In genomic region chr7:130351664-130352015, GRCh38 we compare ENCODE assay signal across 12 cellular contexts. TPM values are rescaled to one million over a fixed set of nuclear protein-coding genes. Genes with fewer than 3 reads are reported as not detected.
DNase-seq lines count a peak whose midpoint lies in the region; ATAC-seq and TF ChIP-seq lines count a peak whose summit lies in the region.
"Had no signal": no experiment of that assay in that cellular context is flagged by ENCODE, and none has a peak within 500 bp of the region (broad histone marks: within the 10 kb centered on the region; RNA-seq: fewer than 3 reads in every experiment).

No MANE protein-coding gene starts in this region.

- POLR2A ChIA-PET in activated CD4-positive, alpha-beta T cell treated with anti-CD3 and anti-CD28 coated beads, Interleukin-2, amount 10 ng/mL, durations not matched to agents 7 days and 5 days (lab: Charles Lee) = no interaction called here

- CTCF ChIA-PET in activated CD4-positive, alpha-beta T cell treated with anti-CD3 and anti-CD28 coated beads, Interleukin-2, amount 10 ng/mL, durations not matched to agents 7 days and 5 days (lab: Charles Lee) = no interaction called here

- peaks cover 17% of the 10 kb centered on the region for H3K4me1 Mint-ChIP-seq in activated CD4-positive, alpha-beta T cell treated with anti-CD3 and anti-CD28 coated beads, Interleukin-2, amount 10 ng/mL, durations not matched to agents 24 days and 14 days
- peaks cover 13% of the 10 kb centered on the region for H3K4me1 Mint-ChIP-seq in activated CD4-positive, alpha-beta T cell treated with anti-CD3 and anti-CD28 coated beads, Interleukin-2, amount 10 ng/mL, durations not matched to agents 7 days and 5 days
- H3K4me1 Mint-ChIP-seq in nephron = peaks cover 84% of the 10 kb centered on the region

- no peak overlapping the region for H3K4me3 ChIP-seq in upper lobe of right lung
- H3K4me3 ChIP-seq: K562, prostate gland had no signal

- ATAC-seq in upper lobe of right lung = no peak
- no peak for ATAC-seq in HG03196 (IDR thresholded peaks at IDR 0.05; ENCODE audit: unreplicated experiment)
- ATAC-seq in HG02885 (IDR thresholded peaks at IDR 0.05; ENCODE audit: poor library complexity, unreplicated experiment) = no peak
- ATAC-seq in HG02884 (IDR thresholded peaks at IDR 0.05; ENCODE audit: unreplicated experiment) = no peak
- ATAC-seq: K562 had no signal

- no peaks in the 10 kb centered on the region for H3K9me3 Mint-ChIP-seq in activated CD4-positive, alpha-beta T cell treated with anti-CD3 and anti-CD28 coated beads, Interleukin-2, amount 10 ng/mL, durations not matched to agents 24 days and 14 days
- H3K9me3 Mint-ChIP-seq in activated CD4-positive, alpha-beta T cell treated with anti-CD3 and anti-CD28 coated beads, Interleukin-2, amount 10 ng/mL, durations not matched to agents 7 days and 5 days = no peaks in the 10 kb centered on the region
- H3K9me3 Mint-ChIP-seq in nephron = no peaks in the 10 kb centered on the region

- no peaks in the 10 kb centered on the region for H3K36me3 ChIP-seq in upper lobe of right lung
- H3K36me3 ChIP-seq: prostate gland had no signal

- TF ChIP-seq CTCF in nephron (IDR thresholded peaks at IDR 0.05; ENCODE audit: unreplicated experiment in 3 of 3) = no peak
- no peak for TF ChIP-seq CTCF in upper lobe of right lung (IDR thresholded peaks at IDR 0.05)

- intact Hi-C loops in activated CD4-positive, alpha-beta T cell treated with anti-CD3 and anti-CD28 coated beads, Interleukin-2, amount 10 ng/mL, durations not matched to agents 24 days and 14 days (cut with micrococcal nuclease) = no loop called here
- intact Hi-C loops in upper lobe of right lung (cut with DNase I) = no loop called here

- DNase-seq in activated CD4-positive, alpha-beta T cell treated with anti-CD3 and anti-CD28 coated beads, Interleukin-2, amount 10 ng/mL, durations not matched to agents 24 days and 14 days = no peak
- DNase-seq in activated CD4-positive, alpha-beta T cell treated with anti-CD3 and anti-CD28 coated beads, Interleukin-2, amount 10 ng/mL, durations not matched to agents 7 days and 5 days = no peak
- no peak for DNase-seq in upper lobe of right lung
- DNase-seq: stimulated activated CD4-positive, alpha-beta T cell treated with anti-CD3 and anti-CD28 coated beads, Interleukin-4, amount 100 ng/mL, for 4 hours had no signal

- H3K9me3 ChIP-seq in upper lobe of right lung = no peaks in the 10 kb centered on the region
- H3K9me3 ChIP-seq: prostate gland had no signal

- peak overlapping the region; percentile 53 for H3K27ac Mint-ChIP-seq in activated CD4-positive, alpha-beta T cell treated with anti-CD3 and anti-CD28 coated beads, Interleukin-2, amount 10 ng/mL, durations not matched to agents 24 days and 14 days
- no peak overlapping the region for H3K27ac Mint-ChIP-seq in activated CD4-positive, alpha-beta T cell treated with anti-CD3 and anti-CD28 coated beads, Interleukin-2, amount 10 ng/mL, durations not matched to agents 7 days and 5 days
- peak overlapping the region; percentile 95 to 99 (median 99) for H3K27ac Mint-ChIP-seq in nephron

- no peaks in the 10 kb centered on the region for H3K27me3 ChIP-seq in upper lobe of right lung

- no peaks in the 10 kb centered on the region for H3K36me3 Mint-ChIP-seq in activated CD4-positive, alpha-beta T cell treated with anti-CD3 and anti-CD28 coated beads, Interleukin-2, amount 10 ng/mL, durations not matched to agents 24 days and 14 days (ENCODE audit: low read depth)
- H3K36me3 Mint-ChIP-seq in activated CD4-positive, alpha-beta T cell treated with anti-CD3 and anti-CD28 coated beads, Interleukin-2, amount 10 ng/mL, durations not matched to agents 7 days and 5 days (ENCODE audit: low read depth) = no peaks in the 10 kb centered on the region
- no peaks in the 10 kb centered on the region for H3K36me3 Mint-ChIP-seq in nephron (ENCODE audit: low read depth)

- H3K4me1 ChIP-seq in upper lobe of right lung = peaks cover 8% of the 10 kb centered on the region
- H3K4me1 ChIP-seq: prostate gland had no signal

- H3K27ac ChIP-seq in cingulate gyrus (ENCODE audit: low read depth, low read length) = peak overlapping the region; percentile 19
- H3K27ac ChIP-seq in upper lobe of right lung = peak overlapping the region; percentile 69

- peak overlapping the region; percentile 34 for H3K4me3 Mint-ChIP-seq in activated CD4-positive, alpha-beta T cell treated with anti-CD3 and anti-CD28 coated beads, Interleukin-2, amount 10 ng/mL, durations not matched to agents 24 days and 14 days
- no peak overlapping the region for H3K4me3 Mint-ChIP-seq in activated CD4-positive, alpha-beta T cell treated with anti-CD3 and anti-CD28 coated beads, Interleukin-2, amount 10 ng/mL, durations not matched to agents 7 days and 5 days
- H3K4me3 Mint-ChIP-seq in nephron = peak overlapping the region; percentile 12 to 42 (median 36)

- no peaks in the 10 kb centered on the region for H3K27me3 Mint-ChIP-seq in activated CD4-positive, alpha-beta T cell treated with anti-CD3 and anti-CD28 coated beads, Interleukin-2, amount 10 ng/mL, durations not matched to agents 24 days and 14 days
- H3K27me3 Mint-ChIP-seq in activated CD4-positive, alpha-beta T cell treated with anti-CD3 and anti-CD28 coated beads, Interleukin-2, amount 10 ng/mL, durations not matched to agents 7 days and 5 days = no peaks in the 10 kb centered on the region
- no peaks in the 10 kb centered on the region for H3K27me3 Mint-ChIP-seq in nephron (ENCODE audit: low read depth)

RNA-seq across cellular contexts. Expression of gene CPA5, which starts 7.0 kb away (rescaled TPM):
- total RNA-seq in activated CD4-positive, alpha-beta T cell treated with anti-CD3 and anti-CD28 coated beads, Interleukin-2, amount 10 ng/mL, durations not matched to agents 24 days and 14 days = 0.47 and 0.93 TPM in 2 replicates
- total RNA-seq in activated CD4-positive, alpha-beta T cell treated with anti-CD3 and anti-CD28 coated beads, Interleukin-2, amount 10 ng/mL, durations not matched to agents 7 days and 5 days = not detected
- total RNA-seq in upper lobe of right lung = not detected
- total RNA-seq: lower leg skin had no signal

RNA-seq across cellular contexts. Expression of gene CPA1, which starts 28.7 kb away (rescaled TPM):
- not detected in 2 replicates for total RNA-seq in activated CD4-positive, alpha-beta T cell treated with anti-CD3 and anti-CD28 coated beads, Interleukin-2, amount 10 ng/mL, durations not matched to agents 24 days and 14 days
- total RNA-seq in activated CD4-positive, alpha-beta T cell treated with anti-CD3 and anti-CD28 coated beads, Interleukin-2, amount 10 ng/mL, durations not matched to agents 7 days and 5 days = not detected
- not detected for total RNA-seq in upper lobe of right lung

RNA-seq across cellular contexts. Expression of gene CPA4, which starts 58.7 kb away (rescaled TPM):
- not detected in 2 replicates for total RNA-seq in activated CD4-positive, alpha-beta T cell treated with anti-CD3 and anti-CD28 coated beads, Interleukin-2, amount 10 ng/mL, durations not matched to agents 24 days and 14 days
- total RNA-seq in activated CD4-positive, alpha-beta T cell treated with anti-CD3 and anti-CD28 coated beads, Interleukin-2, amount 10 ng/mL, durations not matched to agents 7 days and 5 days = not detected
- not detected for total RNA-seq in upper lobe of right lung
- total RNA-seq: K562 had no signal
